Comparison of ENCODE assay signal across 8 cellular contexts in genomic region chr1:58785424-58786058, GRCh38. TPM values are rescaled to one million over a fixed set of nuclear protein-coding genes. Genes with fewer than 3 reads are reported as not detected.
DNase-seq lines count a peak whose midpoint lies in the region; ATAC-seq and TF ChIP-seq lines count a peak whose summit lies in the region.

No MANE protein-coding gene starts in this region.

- no peak for ATAC-seq in activated CD4-positive, alpha-beta T cell treated with anti-CD3 and anti-CD28 coated beads for 36 hours
- no peak for ATAC-seq in GM18873 (IDR thresholded peaks at IDR 0.05; ENCODE audit: low FRiP score, unreplicated experiment)

- peak; percentile 85 for DNase-seq in DMS79 treated with DMSO at 0.1 percent for 48 hours (lab: John Stamatoyannopoulos, UW)
- DNase-seq in NCI-H2029 (lab: John Stamatoyannopoulos, UW): peak; percentile 96
- peak; percentile 42 for DNase-seq in activated CD4-positive, alpha-beta T cell treated with anti-CD3 and anti-CD28 coated beads for 36 hours
- peak; percentile 37 for DNase-seq in effector CD8-positive, alpha-beta T cell (lab: John Stamatoyannopoulos, UW)
- peak; percentile 26 to 52 for DNase-seq in mesothelial cell of epicardium (ENCODE audit: low spot score in 2 of 2, unreplicated experiment in 2 of 2)
- peak in 12 of 49 donors; percentile 12 to 77 (median 47) for DNase-seq in substantia nigra (lab: John Stamatoyannopoulos, UW)
- no peak for DNase-seq in SK-N-DZ (ENCODE audit: low spot score)

- H3K36me3 Mint-ChIP-seq in activated CD4-positive, alpha-beta T cell treated with anti-CD3 and anti-CD28 coated beads for 36 hours (ENCODE audit: low read depth): peaks cover 30% of the 10 kb centered on the region
- peaks cover 23% of the 10 kb centered on the region for H3K36me3 Mint-ChIP-seq in mesothelial cell of epicardium

- intact Hi-C loops in activated CD4-positive, alpha-beta T cell treated with anti-CD3 and anti-CD28 coated beads for 36 hours (cut with DNase I, micrococcal nuclease): loop anchor here (1.0 to 10.0 kb wide), 4 partner anchors 118 to 511 kb away; partner anchors contain the start of gene FGGY (in 1 of the 2)

- H3K27me3 Mint-ChIP-seq in activated CD4-positive, alpha-beta T cell treated with anti-CD3 and anti-CD28 coated beads for 36 hours: no peaks in the 10 kb centered on the region
- H3K27me3 Mint-ChIP-seq in mesothelial cell of epicardium (ENCODE audit: low read depth): no peaks in the 10 kb centered on the region

- peak overlapping the region; percentile 79 for H3K4me3 Mint-ChIP-seq in activated CD4-positive, alpha-beta T cell treated with anti-CD3 and anti-CD28 coated beads for 36 hours
- peak overlapping the region; percentile 98 for H3K4me3 Mint-ChIP-seq in mesothelial cell of epicardium

- peak overlapping the region; percentile 99 for H3K27ac ChIP-seq in substantia nigra (ENCODE audit: low read depth, low read length, poor library complexity, severe bottlenecking)

- POLR2A ChIA-PET in activated CD4-positive, alpha-beta T cell treated with anti-CD3 and anti-CD28 coated beads for 36 hours (lab: Charles Lee): interaction anchor here (1.0 to 2.0 kb wide), 2 partner anchors 30 to 118 kb away, joined by 3 to 6 read pairs; no protein-coding TSS in a partner anchor

- H3K9me3 Mint-ChIP-seq in activated CD4-positive, alpha-beta T cell treated with anti-CD3 and anti-CD28 coated beads for 36 hours (ENCODE audit: low read depth): peaks cover 5% of the 10 kb centered on the region
- H3K9me3 Mint-ChIP-seq in mesothelial cell of epicardium: peaks cover 13% of the 10 kb centered on the region

- peak overlapping the region; percentile 91 for H3K27ac Mint-ChIP-seq in activated CD4-positive, alpha-beta T cell treated with anti-CD3 and anti-CD28 coated beads for 36 hours
- H3K27ac Mint-ChIP-seq in mesothelial cell of epicardium: peak overlapping the region; percentile 100

- CTCF ChIA-PET in activated CD4-positive, alpha-beta T cell treated with anti-CD3 and anti-CD28 coated beads for 36 hours (lab: Charles Lee): interaction anchor here (0.5 to 1.2 kb wide), 4 partner anchors 13 to 721 kb away, joined by 3 to 4 read pairs (median 4); no protein-coding TSS in a partner anchor

- no peak for TF ChIP-seq CTCF in mesothelial cell of epicardium (IDR thresholded peaks at IDR 0.05; ENCODE audit: unreplicated experiment)

- peaks cover 18% of the 10 kb centered on the region for H3K4me1 Mint-ChIP-seq in activated CD4-positive, alpha-beta T cell treated with anti-CD3 and anti-CD28 coated beads for 36 hours
- H3K4me1 Mint-ChIP-seq in mesothelial cell of epicardium: peaks cover 38% of the 10 kb centered on the region

RNA-seq across cellular contexts. Expression of gene JUN, which starts 1.7 kb away (rescaled TPM):
- total RNA-seq in activated CD4-positive, alpha-beta T cell treated with anti-CD3 and anti-CD28 coated beads for 36 hours: 10 to 100 TPM; 24.2 to 25.5 TPM
- total RNA-seq in mesothelial cell of epicardium: 242 to 245 TPM (median 245 TPM) in 3 replicates
- 20.6 and 20.9 TPM in 2 replicates for polyA plus RNA-seq in SK-N-DZ (2014; cell fraction: cytosol; rRNA removed)
- polyA plus RNA-seq in SK-N-DZ (2014; cell fraction: nucleus; rRNA removed): 11.6 and 14.7 TPM in 2 replicates
